In genomic region chr5:553874-554273, GRCh38 we compare ENCODE assay signal across 13 cellular contexts. TPM values are rescaled to one million over a fixed set of nuclear protein-coding genes. Genes with fewer than 3 reads are reported as not detected.
A peak's percentile ranks its signal among the peaks of the same experiment; 100 is the strongest.
DNase-seq lines count a peak whose midpoint lies in the region; ATAC-seq, FAIRE-seq and TF ChIP-seq lines count a peak whose summit lies in the region.
"Had no signal": no experiment of that assay in that cellular context is flagged by ENCODE, and none has a peak within 500 bp of the region (broad histone marks: within the 10 kb centered on the region; RNA-seq: fewer than 3 reads in every experiment).

No MANE protein-coding gene starts in this region.

- no peak overlapping the region for H3K27ac Mint-ChIP-seq in osteocyte (ENCODE audit: unreplicated experiment)
- H3K27ac Mint-ChIP-seq: activated naive CD8-positive, alpha-beta T cell; neural progenitor cell had no signal

- no peaks in the 10 kb centered on the region for H3K9me3 Mint-ChIP-seq in osteocyte (ENCODE audit: unreplicated experiment)

- peak; percentile 19 for DNase-seq in Caki2 (ENCODE audit: low read depth)
- peak; percentile 70 for DNase-seq in HuH-7 (ENCODE audit: low spot score)
- DNase-seq in activated CD8-positive, alpha-beta memory T cell treated with anti-CD3 and anti-CD28 coated beads, Interleukin-2, amount 50 U/mL, for 48 hours = peak; percentile 33
- peak; percentile 43 for DNase-seq in mucosa of gallbladder (ENCODE audit: low spot score)
- no peak for DNase-seq in GM19239 (ENCODE audit: insufficient read length, low spot score)
- no peak for DNase-seq in osteocyte (ENCODE audit: extremely low spot score, unreplicated experiment)
- DNase-seq: heart right ventricle, MG63 had no signal

- H3K27me3 Mint-ChIP-seq in osteocyte (ENCODE audit: unreplicated experiment) = peaks cover 15% of the 10 kb centered on the region

- no peaks in the 10 kb centered on the region for H3K36me3 Mint-ChIP-seq in osteocyte (ENCODE audit: unreplicated experiment)
- H3K36me3 Mint-ChIP-seq: activated naive CD8-positive, alpha-beta T cell; neural progenitor cell had no signal

- no peak overlapping the region for H3K4me3 Mint-ChIP-seq in osteocyte (ENCODE audit: unreplicated experiment)
- H3K4me3 Mint-ChIP-seq: activated naive CD8-positive, alpha-beta T cell; neural progenitor cell had no signal

- no peak for TF ChIP-seq CTCF in osteocyte (IDR thresholded peaks at IDR 0.05)

- ATAC-seq in GM18511 (IDR thresholded peaks at IDR 0.05; ENCODE audit: unreplicated experiment) (no peak), HG02885 (IDR thresholded peaks at IDR 0.05; ENCODE audit: poor library complexity, unreplicated experiment) (no peak)
- ATAC-seq: heart right ventricle had no signal

- H3K4me1 Mint-ChIP-seq in osteocyte (ENCODE audit: unreplicated experiment) = no peaks in the 10 kb centered on the region
- H3K4me1 Mint-ChIP-seq: neural progenitor cell had no signal

- in situ Hi-C loops in Caki2 (cut with HindIII; ENCODE audit: low pct_unique_long_range_greater_than_20kb, low sequenced_read_pairs) = no loop called here

- FAIRE-seq in GM19239 (lab: Jason Lieb, UNC) = no peak
- FAIRE-seq: RCC 7860 had no signal

RNA-seq across cellular contexts. Expression of gene SLC9A3, which starts 29.6 kb away (rescaled TPM):
- 0.43 and 1.8 TPM in 2 replicates for total RNA-seq in Caki2 (2014; rRNA removed; shearing (Covaris generic); ENCODE audit: low replicate concordance)
- 537 TPM for total RNA-seq in mucosa of gallbladder
- 1.2 and 1.7 TPM in 2 replicates for total RNA-seq in osteocyte

RNA-seq across cellular contexts. Expression of gene CEP72, which starts 58.3 kb away (rescaled TPM):
- total RNA-seq in Caki2 (2014; rRNA removed; shearing (Covaris generic); ENCODE audit: low replicate concordance) = 4.4 and 7.7 TPM in 2 replicates
- 26.7 TPM for total RNA-seq in mucosa of gallbladder
- 5.4 and 7.6 TPM in 2 replicates for total RNA-seq in osteocyte

Comparison
In these comparisons a context has a peak if more than half of its experiments do, and no peak if none do; other contexts are left out.
1. DNase-seq: peak in Caki2 (single experiment), HuH-7 (single experiment), activated CD8-positive, alpha-beta memory T cell treated with anti-CD3 and anti-CD28 coated beads, Interleukin-2, amount 50 U/mL, for 48 hours (single experiment) and mucosa of gallbladder (single experiment); none in GM19239 (single experiment) and osteocyte (single experiment).
2. RNA of gene SLC9A3, which starts 29.6 kb away (total RNA-seq): 537 TPM in mucosa of gallbladder (single experiment); 0.43 to 1.8 TPM in Caki2 and 1.2 to 1.7 TPM in osteocyte; every median in the first group is over 100 times any median in the second.